28 cellular contexts compared by ENCODE assay signal in the genomic region with DNA sequence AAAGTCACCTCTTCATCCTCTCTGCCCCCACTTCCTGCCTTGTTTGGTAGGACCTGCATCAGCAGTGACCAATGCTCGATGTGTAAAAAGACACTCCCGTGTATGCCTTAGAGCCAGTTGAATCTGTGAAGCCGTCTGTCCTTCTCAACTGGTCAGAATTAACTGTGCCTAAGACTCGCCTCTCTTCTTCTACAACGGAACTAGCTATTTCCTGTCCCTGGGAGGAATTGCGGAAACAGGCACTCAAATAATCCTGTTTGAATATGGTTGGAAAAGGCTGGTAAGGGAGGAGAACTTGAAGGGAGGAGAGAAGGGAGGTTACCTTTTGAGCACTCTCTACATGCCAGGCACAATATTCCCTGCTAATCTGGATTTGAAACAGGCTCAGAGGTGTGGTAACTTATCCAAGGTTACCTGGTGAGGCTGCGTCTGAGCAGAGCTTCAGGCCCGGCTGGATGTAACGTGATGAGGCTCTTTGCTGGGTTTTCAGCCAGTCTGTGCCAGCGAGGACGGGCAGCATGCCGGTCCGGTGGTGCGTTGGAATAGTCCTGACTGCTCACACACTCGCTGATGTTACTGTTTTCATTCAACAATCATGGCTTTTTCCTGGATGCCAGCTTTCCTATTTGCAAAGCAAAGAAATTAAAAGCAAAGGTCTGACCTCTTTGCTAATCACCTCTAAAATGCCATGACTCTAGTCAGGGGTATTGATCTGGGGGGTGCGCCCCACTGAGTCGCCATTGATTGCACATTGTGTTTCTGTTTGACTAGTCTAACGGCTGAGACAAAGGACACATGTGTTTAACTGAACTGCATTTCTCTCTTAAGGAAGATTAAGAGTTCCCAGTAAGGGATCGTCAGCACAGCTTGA.
DNase-seq lines count a peak whose midpoint lies in the region; FAIRE-seq and TF ChIP-seq lines count a peak whose summit lies in the region.
"Had no signal": no experiment of that assay in that cellular context is flagged by ENCODE, and none has a peak within 500 bp of the region (broad histone marks: within the 10 kb centered on the region; RNA-seq: fewer than 3 reads in every experiment).

No MANE protein-coding gene starts in this region.

- no peak overlapping the region for H3K23ac ChIP-seq in H1 (ENCODE audit: insufficient read length)

- TF ChIP-seq CTCF in H1 (IDR thresholded peaks at IDR 0.05; ENCODE audit: control extremely low read depth in 1 of 3, insufficient read depth in 1 of 3, low read depth in 1 of 3, low read length in 3 of 3) (no peak), nephron (IDR thresholded peaks at IDR 0.05; ENCODE audit: unreplicated experiment in 3 of 3) (no peak)

- FAIRE-seq in H1 (lab: Jason Lieb, UNC), result no peak
- FAIRE-seq: endometrium, islet of Langerhans, K562, TTC549 had no signal

- TF ChIP-seq RAD21 in H1 (IDR thresholded peaks at IDR 0.05 in 1 of 2, conservative IDR thresholded peaks at IDR 0.05 in 1 of 2; ENCODE audit: low read depth in 2 of 2, low read length in 2 of 2), result no peak

- no peak for TF ChIP-seq EP300 in H1 (IDR thresholded peaks at IDR 0.05; ENCODE audit: borderline replicate concordance in 1 of 2, low read depth in 2 of 2, low read length in 2 of 2)

- peak overlapping the region; percentile 26 for H4K91ac ChIP-seq in H1 (replicated peaks; ENCODE audit: insufficient read length, low read length)

- H3K79me1 ChIP-seq in H1 (ENCODE audit: low read depth, low read length), result no peaks in the 10 kb centered on the region

- peak overlapping the region in 1 of 4 experiments; percentile 21; a peak in 4 of 8 replicates for H3K4me3 ChIP-seq in H1 (ENCODE audit: extremely low read depth in 1 of 4, insufficient read depth in 2 of 4, low read depth in 3 of 4, low read length in 4 of 4)
- H3K4me3 ChIP-seq: coronary artery, GM23248, K562, left lung, right atrium auricular region, SJSA1 had no signal

- H3K14ac ChIP-seq in H1 (ENCODE audit: insufficient read length), result no peak overlapping the region

- H3K27ac Mint-ChIP-seq in activated CD4-positive, alpha-beta T cell treated with anti-CD3 and anti-CD28 coated beads, Interleukin-2, amount 10 ng/mL, durations not matched to agents 24 days and 14 days, result no peak overlapping the region
- no peak overlapping the region for H3K27ac Mint-ChIP-seq in nephron
- H3K27ac Mint-ChIP-seq: activated CD4-positive, alpha-beta memory T cell treated with anti-CD3 and anti-CD28 coated beads, Interleukin-2, amount 10 ng/mL, durations not matched to agents 7 days and 5 days; activated naive CD4-positive, alpha-beta T cell treated with anti-CD3 and anti-CD28 coated beads, Interleukin-2, amount 50 U/mL, for 72 hours; CD8-positive, alpha-beta T cell had no signal

- CTCF ChIA-PET in H1 (lab: Charles Lee; ENCODE audit: partially characterized antibody), result interaction anchor here (0.5 to 3.4 kb wide), 14 partner anchors 8 to 168 kb away, joined by 3 to 16 read pairs (median 4); no protein-coding TSS in a partner anchor

- POLR2A ChIA-PET in H1 (lab: Charles Lee; ENCODE audit: partially characterized antibody), result no interaction called here

- intact Hi-C loops in activated CD4-positive, alpha-beta T cell treated with anti-CD3 and anti-CD28 coated beads, Interleukin-2, amount 10 ng/mL, durations not matched to agents 24 days and 14 days (cut with micrococcal nuclease), result loop anchor here (5.0 kb wide), 1 partner anchor 169 kb away; no protein-coding TSS in a partner anchor

- H3K79me2 ChIP-seq in H1 (ENCODE audit: control insufficient read depth in 1 of 2, insufficient read depth in 2 of 2, low read length in 2 of 2), result no peaks in the 10 kb centered on the region

- H3K36me3 ChIP-seq in H1 (ENCODE audit: control insufficient read depth in 2 of 4, insufficient read depth in 4 of 4, low read length in 3 of 4), result no peaks in the 10 kb centered on the region; a peak in 1 of 8 replicates
- H3K36me3 ChIP-seq: left lung, right atrium auricular region, SJSA1 had no signal

- H2BK120ac ChIP-seq in H1 (replicated peaks; ENCODE audit: low read depth, low read length), result no peak overlapping the region

- no peak overlapping the region for H2BK15ac ChIP-seq in H1 (ENCODE audit: low read length)

- no peak overlapping the region for H4K8ac ChIP-seq in H1 (ENCODE audit: extremely low read depth, insufficient read depth, low read length)

- H3K9ac ChIP-seq in H1 (replicated peaks in 1 of 4; ENCODE audit: extremely low read depth in 1 of 4, low read depth in 3 of 4, low read length in 3 of 4), result peak overlapping the region in 3 of 4 experiments; percentile 22 to 38 (median 30); a peak in 3 of 7 replicates
- H3K9ac ChIP-seq: GM23248 had no signal

- H3K9me3 ChIP-seq in H1 (ENCODE audit: insufficient read depth in 2 of 2, low read depth in 1 of 2, low read length in 1 of 2), result no peaks in the 10 kb centered on the region
- H3K9me3 ChIP-seq: left lung, right atrium auricular region, SJSA1 had no signal

- DNase-seq in activated CD4-positive, alpha-beta T cell treated with anti-CD3 and anti-CD28 coated beads, Interleukin-2, amount 10 ng/mL, durations not matched to agents 24 days and 14 days, result peak; percentile 47
- no peak for DNase-seq in activated CD4-positive, alpha-beta T cell treated with anti-CD3 and anti-CD28 coated beads for 1 hour
- DNase-seq in H1 (ENCODE audit: low read depth in 1 of 2, low spot score in 2 of 2) (no peak), MV-4-11 (lab: John Stamatoyannopoulos, UW) (no peak), cerebellum (ENCODE audit: low spot score) (no peak), D341Med (ENCODE audit: low spot score) (no peak), 8988T (no peak)
- DNase-seq: activated CD4-positive, alpha-beta memory T cell treated with anti-CD3 and anti-CD28 coated beads, Interleukin-2, amount 10 ng/mL, durations not matched to agents 7 days and 5 days; activated CD8-positive, alpha-beta memory T cell treated with anti-CD3 and anti-CD28 coated beads, Interleukin-2, amount 50 U/mL, for 48 hours; CD8-positive, alpha-beta T cell; GM23248; hippocampal formation; left lung; mesenchymal stem cell; NCI-H1105 treated with DMSO at 0.1 percent for 48 hours; NCI-H2029 treated with DMSO at 0.1 percent for 48 hours; stimulated activated CD4-positive, alpha-beta T cell treated with anti-CD3 and anti-CD28 coated beads, Interleukin-2, amount 100 ng/mL, for 24 hours; T-helper 1 cell had no signal

- TF ChIP-seq POLR2A in H1 (IDR thresholded peaks at IDR 0.05; ENCODE audit: control extremely low read depth in 1 of 2, low read depth in 2 of 2, low read length in 2 of 2), result no peak

- peaks cover 22 to 43% (median 27%) of the 10 kb centered on the region in 4 experiments for H3K4me1 ChIP-seq in H1 (replicated peaks in 1 of 4; ENCODE audit: control insufficient read depth in 3 of 4, insufficient read depth in 4 of 4, low read length in 3 of 4)
- H3K4me1 ChIP-seq: SJSA1 had no signal

- H2BK12ac ChIP-seq in H1 (ENCODE audit: low read depth, low read length), result peak overlapping the region; percentile 77

- peak overlapping the region; percentile 15 for H4K5ac ChIP-seq in H1 (ENCODE audit: insufficient read length, low read depth, low read length)

- peak overlapping the region; percentile 9; the same call in 1 of the 2 replicates for H2AFZ ChIP-seq in H1 (ENCODE audit: low read length)
- H2AFZ ChIP-seq: GM23248 had no signal

- peaks cover 24 to 50% (median 43%) of the 10 kb centered on the region in 4 experiments for H3K27me3 ChIP-seq in H1 (replicated peaks in 1 of 4; ENCODE audit: control insufficient read depth in 3 of 4, extremely low read depth in 1 of 4, insufficient read depth in 3 of 4, low read length in 3 of 4)

- no peak overlapping the region for H2AK5ac ChIP-seq in H1 (ENCODE audit: low read depth, low read length)

- H3K36me3 Mint-ChIP-seq in activated CD4-positive, alpha-beta T cell treated with anti-CD3 and anti-CD28 coated beads, Interleukin-2, amount 10 ng/mL, durations not matched to agents 24 days and 14 days (ENCODE audit: low read depth), result peaks cover 4% of the 10 kb centered on the region
- no peaks in the 10 kb centered on the region for H3K36me3 Mint-ChIP-seq in nephron (ENCODE audit: low read depth)
- H3K36me3 Mint-ChIP-seq: activated naive CD4-positive, alpha-beta T cell treated with anti-CD3 and anti-CD28 coated beads, Interleukin-2, amount 50 U/mL, for 72 hours; CD8-positive, alpha-beta T cell had no signal

- H3K4ac ChIP-seq in H1 (replicated peaks; ENCODE audit: insufficient read length, low read depth, low read length), result no peak overlapping the region

- H4K20me1 ChIP-seq in H1 (replicated peaks in 1 of 2; ENCODE audit: control insufficient read depth in 1 of 2, insufficient read depth in 2 of 2, low read length in 2 of 2), result peaks cover 0 to 6% of the 10 kb centered on the region in 2 experiments

- H3K9me3 Mint-ChIP-seq in activated CD4-positive, alpha-beta T cell treated with anti-CD3 and anti-CD28 coated beads, Interleukin-2, amount 10 ng/mL, durations not matched to agents 24 days and 14 days, result no peaks in the 10 kb centered on the region
- peaks cover 4% of the 10 kb centered on the region for H3K9me3 Mint-ChIP-seq in nephron
- H3K9me3 Mint-ChIP-seq: activated CD4-positive, alpha-beta memory T cell treated with anti-CD3 and anti-CD28 coated beads, Interleukin-2, amount 10 ng/mL, durations not matched to agents 7 days and 5 days; activated naive CD4-positive, alpha-beta T cell treated with anti-CD3 and anti-CD28 coated beads, Interleukin-2, amount 50 U/mL, for 72 hours; CD8-positive, alpha-beta T cell had no signal

- peak overlapping the region; percentile 64 for H3K18ac ChIP-seq in H1 (ENCODE audit: extremely low read depth, low read length)

- WGBS in H1 (ENCODE audit: extremely low coverage in 1 of 2, insufficient coverage in 1 of 2, insufficient read length in 1 of 2, insufficient replicate concordance in 2 of 2, low coverage in 1 of 2, low lambda C conversion rate in 2 of 2, missing lambda C conversion rate in 1 of 2), 2 experiments, result 37% methylated on average over 19 of the region's 19 CpGs; no CpG with 5 or more reads in 1 of the 2 experiments

- H2BK5ac ChIP-seq in H1 (ENCODE audit: low read depth, low read length), result peak overlapping the region; percentile 84; the same call in 1 of the 2 replicates

- peaks cover 44% of the 10 kb centered on the region for H3K27me3 Mint-ChIP-seq in activated CD4-positive, alpha-beta T cell treated with anti-CD3 and anti-CD28 coated beads, Interleukin-2, amount 10 ng/mL, durations not matched to agents 24 days and 14 days
- H3K27me3 Mint-ChIP-seq in nephron (ENCODE audit: low read depth), result peaks cover 75% of the 10 kb centered on the region

- H3K4me1 Mint-ChIP-seq in activated CD4-positive, alpha-beta T cell treated with anti-CD3 and anti-CD28 coated beads, Interleukin-2, amount 10 ng/mL, durations not matched to agents 24 days and 14 days, result peaks cover 12% of the 10 kb centered on the region
- H3K4me1 Mint-ChIP-seq in nephron, result peaks cover 9% of the 10 kb centered on the region

- H3K4me3 Mint-ChIP-seq in activated CD4-positive, alpha-beta T cell treated with anti-CD3 and anti-CD28 coated beads, Interleukin-2, amount 10 ng/mL, durations not matched to agents 24 days and 14 days, result no peak overlapping the region
- H3K4me3 Mint-ChIP-seq in nephron, result peak overlapping the region in 2 of 3 experiments; percentile 8 to 25
- H3K4me3 Mint-ChIP-seq: activated CD4-positive, alpha-beta memory T cell treated with anti-CD3 and anti-CD28 coated beads, Interleukin-2, amount 10 ng/mL, durations not matched to agents 7 days and 5 days; CD8-positive, alpha-beta T cell had no signal

- no peak overlapping the region for H3K27ac ChIP-seq in H1 (ENCODE audit: low read depth, low read length)
- H3K27ac ChIP-seq: 22Rv1, coronary artery, GM23248, left lung, right atrium auricular region, SJSA1 had no signal

- peak overlapping the region; percentile 84 for H2BK20ac ChIP-seq in H1 (ENCODE audit: low read length)

- H3K23me2 ChIP-seq in H1 (ENCODE audit: low read depth, low read length), result peaks cover 9% of the 10 kb centered on the region; the same call in 1 of the 2 replicates

- peak overlapping the region; percentile 51 to 58 for H3K4me2 ChIP-seq in H1 (ENCODE audit: insufficient read depth in 1 of 2, low read depth in 2 of 2, low read length in 2 of 2)

- no peak overlapping the region for H3K56ac ChIP-seq in H1 (replicated peaks; ENCODE audit: insufficient read length, low read depth, low read length)
